8 cellular contexts compared by ENCODE assay signal in the genomic region with DNA sequence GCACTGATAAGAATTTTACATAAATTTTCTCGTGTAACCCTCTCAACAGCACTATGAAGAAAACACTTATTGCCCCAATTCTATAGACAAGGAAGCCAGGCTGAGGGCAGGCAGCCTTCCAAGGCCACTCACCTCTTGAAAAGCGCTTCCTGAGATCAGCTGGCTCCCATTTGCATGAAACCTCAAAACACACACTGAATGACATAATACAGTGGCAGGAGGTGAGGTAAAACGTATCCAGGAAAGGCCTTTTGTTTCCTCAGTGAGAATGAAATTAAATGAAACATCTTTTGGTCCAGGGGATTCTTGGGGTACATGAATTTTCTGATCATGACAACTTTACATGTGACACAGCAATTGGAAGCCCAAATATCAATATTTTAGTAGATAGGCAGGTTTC.
DNase-seq lines count a peak whose midpoint lies in the region; ATAC-seq and TF ChIP-seq lines count a peak whose summit lies in the region.

No MANE protein-coding gene starts in this region.

- peaks cover 11% of the 10 kb centered on the region for H3K36me3 ChIP-seq in MG63

- H3K9me3 Mint-ChIP-seq in stimulated activated naive B cell treated with anti-CD40 and anti-IgM and Interleukin-4, amounts not matched to agents 10 μg/mL and 1 μg/mL and 100 μg/mL, for 72 hours: peaks cover 6 to 9% of the 10 kb centered on the region in 2 donors

- TF ChIP-seq CTCF in choroid plexus epithelial cell (conservative IDR thresholded peaks at IDR 0.05; ENCODE audit: low read depth, low read length): no peak

- H3K4me3 Mint-ChIP-seq in stimulated activated naive B cell treated with anti-CD40 and anti-IgM and Interleukin-4, amounts not matched to agents 10 μg/mL and 1 μg/mL and 100 μg/mL, for 72 hours: no peak overlapping the region

- peaks cover 3% of the 10 kb centered on the region; the same call in 1 of the 2 replicates for H3K9me3 ChIP-seq in MG63

- H3K27me3 ChIP-seq in MG63: no peaks in the 10 kb centered on the region

- ATAC-seq in GM18502 (IDR thresholded peaks at IDR 0.05; ENCODE audit: poor library complexity, unreplicated experiment) (peak; percentile 89), GM21619 (IDR thresholded peaks at IDR 0.05; ENCODE audit: unreplicated experiment) (peak; percentile 81)
- ATAC-seq in stimulated activated naive B cell treated with anti-CD40 and anti-IgM and Interleukin-4, amounts not matched to agents 10 μg/mL and 1 μg/mL and 100 μg/mL, for 72 hours (replicated peaks): peak; percentile 30 to 38

- H3K27ac Mint-ChIP-seq in stimulated activated naive B cell treated with anti-CD40 and anti-IgM and Interleukin-4, amounts not matched to agents 10 μg/mL and 1 μg/mL and 100 μg/mL, for 72 hours: peak overlapping the region; percentile 25

- H3K4me3 ChIP-seq in MG63 (no peak overlapping the region), choroid plexus epithelial cell (ENCODE audit: low read depth, low read length) (no peak overlapping the region)

- no peaks in the 10 kb centered on the region for H3K27me3 Mint-ChIP-seq in stimulated activated naive B cell treated with anti-CD40 and anti-IgM and Interleukin-4, amounts not matched to agents 10 μg/mL and 1 μg/mL and 100 μg/mL, for 72 hours

- H3K4me1 Mint-ChIP-seq in stimulated activated naive B cell treated with anti-CD40 and anti-IgM and Interleukin-4, amounts not matched to agents 10 μg/mL and 1 μg/mL and 100 μg/mL, for 72 hours: peaks cover 35 to 56% of the 10 kb centered on the region in 2 donors

- peaks cover 12 to 16% of the 10 kb centered on the region in 2 donors for H3K36me3 Mint-ChIP-seq in stimulated activated naive B cell treated with anti-CD40 and anti-IgM and Interleukin-4, amounts not matched to agents 10 μg/mL and 1 μg/mL and 100 μg/mL, for 72 hours

- DNase-seq in MG63: peak; percentile 50
- DNase-seq in choroid plexus epithelial cell (ENCODE audit: low read depth): peak; percentile 83
- no peak for DNase-seq in stimulated activated naive B cell treated with anti-CD40 and anti-IgM and Interleukin-4, amounts not matched to agents 10 μg/mL and 1 μg/mL and 100 μg/mL, for 72 hours
- no peak for DNase-seq in NOMO-1 (lab: John Stamatoyannopoulos, UW; ENCODE audit: unreplicated experiment in 2 of 2)
- DNase-seq in retina: no peak
- no peak for DNase-seq in occipital lobe (lab: John Stamatoyannopoulos, UW)

Comparison
In these comparisons a context has a peak if more than half of its experiments do, and no peak if none do; other contexts are left out.
1. ATAC-seq: peak in every context shown above with its lines; median percentile 89 in GM18502; 81 in GM21619; 34 in stimulated activated naive B cell treated with anti-CD40 and anti-IgM and Interleukin-4, amounts not matched to agents 10 μg/mL and 1 μg/mL and 100 μg/mL, for 72 hours.
2. DNase-seq: peak in MG63 (single experiment) and choroid plexus epithelial cell (single experiment); none in stimulated activated naive B cell treated with anti-CD40 and anti-IgM and Interleukin-4, amounts not matched to agents 10 μg/mL and 1 μg/mL and 100 μg/mL, for 72 hours (single experiment), NOMO-1 (0 of 2), retina (single experiment) and occipital lobe (single experiment).